10 cellular contexts compared by ENCODE assay signal in genomic region chr3:186569779-186570095, GRCh38. TPM values are rescaled to one million over a fixed set of nuclear protein-coding genes. Genes with fewer than 3 reads are reported as not detected.
DNase-seq lines count a peak whose midpoint lies in the region; ATAC-seq and TF ChIP-seq lines count a peak whose summit lies in the region.
"Had no signal": no experiment of that assay in that cellular context is flagged by ENCODE, and none has a peak within 500 bp of the region (broad histone marks: within the 10 kb centered on the region; RNA-seq: fewer than 3 reads in every experiment).

No MANE protein-coding gene starts in this region.

- peak overlapping the region; percentile 74 for H3K9ac ChIP-seq in neural progenitor cell

- no peaks in the 10 kb centered on the region for H3K27me3 ChIP-seq in neural progenitor cell

- no peaks in the 10 kb centered on the region for H3K9me3 Mint-ChIP-seq in CD14-positive monocyte
- H3K9me3 Mint-ChIP-seq in effector memory CD8-positive, alpha-beta T cell = no peaks in the 10 kb centered on the region
- H3K9me3 Mint-ChIP-seq in neural progenitor cell = no peaks in the 10 kb centered on the region

- ATAC-seq in effector memory CD8-positive, alpha-beta T cell (replicated peaks) = no peak

- intact Hi-C loops in CD14-positive monocyte (cut with micrococcal nuclease) = loop anchor here in 1 of 2 donors (10.0 kb wide), 1 partner anchor 215 kb away; the partner anchor contains the start of gene EIF4A2

- in situ Hi-C loops in KBM-7 (cut with MboI; ENCODE audit: low pct_unique_long_range_greater_than_20kb, low sequenced_read_pairs) = no loop called here

- H3F3A ChIP-seq in neural progenitor cell (ENCODE audit: low read depth) = peaks cover 14% of the 10 kb centered on the region

- peaks cover 57% of the 10 kb centered on the region for H3K79me2 ChIP-seq in neural progenitor cell (ENCODE audit: low read depth)

- H3K9me3 ChIP-seq in neural progenitor cell (ENCODE audit: low read depth) = no peaks in the 10 kb centered on the region

- H3K4me3 Mint-ChIP-seq in CD14-positive monocyte (peak overlapping the region; percentile 96 to 97), neural progenitor cell (peak overlapping the region; percentile 97)
- peak overlapping the region; percentile 90 to 96 for H3K4me3 Mint-ChIP-seq in effector memory CD8-positive, alpha-beta T cell

- H3K27me3 Mint-ChIP-seq in CD14-positive monocyte (ENCODE audit: low read depth in 3 of 3) (no peaks in the 10 kb centered on the region), neural progenitor cell (ENCODE audit: insufficient read depth, low read depth) (peaks cover 6% of the 10 kb centered on the region)
- H3K27me3 Mint-ChIP-seq in effector memory CD8-positive, alpha-beta T cell = no peaks in the 10 kb centered on the region

- H3K36me3 Mint-ChIP-seq in CD14-positive monocyte (peaks cover 20 to 26% of the 10 kb centered on the region in 2 donors), neural progenitor cell (no peaks in the 10 kb centered on the region)
- peaks cover 55% of the 10 kb centered on the region for H3K36me3 Mint-ChIP-seq in effector memory CD8-positive, alpha-beta T cell (ENCODE audit: insufficient read depth)

- H3K4me1 ChIP-seq in neural progenitor cell = peaks cover 6% of the 10 kb centered on the region

- no peak for TF ChIP-seq CTCF in CD14-positive monocyte (IDR thresholded peaks at IDR 0.05)
- no peak for TF ChIP-seq CTCF in neural progenitor cell (IDR thresholded peaks at IDR 0.05)

- peaks cover 7% of the 10 kb centered on the region for H3K36me3 ChIP-seq in neural progenitor cell

- H4K20me1 ChIP-seq in neural progenitor cell (ENCODE audit: low read depth) = no peaks in the 10 kb centered on the region

- DNase-seq in CD14-positive monocyte (ENCODE audit: low spot score) = no peak
- DNase-seq in NCI-H69 (lab: John Stamatoyannopoulos, UW) = peak; percentile 32
- DNase-seq in effector memory CD8-positive, alpha-beta T cell = no peak
- DNase-seq in neural progenitor cell (ENCODE audit: low spot score) = no peak
- no peak for DNase-seq in HuH-7.5 (ENCODE audit: low spot score)
- DNase-seq in NK-92 treated with Interleukin-12 subunit alpha and Interleukin-12 subunit beta, amount 100 ng/mL, for 24 hours (lab: John Stamatoyannopoulos, UW) = no peak
- no peak for DNase-seq in KBM-7
- DNase-seq in GM19238 (ENCODE audit: insufficient read length, low spot score) = no peak

- H3K27ac Mint-ChIP-seq in CD14-positive monocyte (peak overlapping the region; percentile 92 to 99 (median 97)), neural progenitor cell (no peak overlapping the region)
- peak overlapping the region; percentile 98 to 99 for H3K27ac Mint-ChIP-seq in effector memory CD8-positive, alpha-beta T cell

- no peak overlapping the region for H3K27ac ChIP-seq in neural progenitor cell

- peak overlapping the region; percentile 78 for H3K4me3 ChIP-seq in neural progenitor cell

- H3K4me1 Mint-ChIP-seq in CD14-positive monocyte (peaks cover 35% of the 10 kb centered on the region), neural progenitor cell (peaks cover 32% of the 10 kb centered on the region)
- H3K4me1 Mint-ChIP-seq in effector memory CD8-positive, alpha-beta T cell (ENCODE audit: low read depth in 2 of 2) = peaks cover 24 to 42% of the 10 kb centered on the region in 2 donors

- H3K4me2 ChIP-seq in neural progenitor cell = peak overlapping the region; percentile 80

- no peak overlapping the region for H2AFZ ChIP-seq in neural progenitor cell (replicated peaks)

RNA-seq across cellular contexts. Expression of gene DNAJB11, which starts 0.8 kb away (rescaled TPM):
- 10 to 100 TPM; 44.6 to 45.8 TPM for polyA plus RNA-seq in CD14-positive monocyte
- total RNA-seq in neural progenitor cell (ENCODE audit: low replicate concordance) = 52.7 and 73.0 TPM in 2 replicates

RNA-seq across cellular contexts. Expression of gene TBCCD1, which starts 2.6 kb away (rescaled TPM):
- polyA plus RNA-seq in CD14-positive monocyte = 1 to 10 TPM; 9.2 to 9.6 TPM
- total RNA-seq in neural progenitor cell (ENCODE audit: low replicate concordance) = 16.8 and 21.1 TPM in 2 replicates

RNA-seq across cellular contexts. Expression of gene CRYGS, which starts 25.6 kb away (rescaled TPM):
- polyA plus RNA-seq in CD14-positive monocyte = under 1 TPM in 1 of 2 donors, not detected in 1; 0.25 TPM
- total RNA-seq in neural progenitor cell (ENCODE audit: low replicate concordance) = 1.1 and 1.4 TPM in 2 replicates

RNA-seq across cellular contexts. Expression of gene AHSG, which starts 43.1 kb away (rescaled TPM):
- polyA plus RNA-seq in CD14-positive monocyte = not detected
- not detected in 2 replicates for total RNA-seq in neural progenitor cell (ENCODE audit: low replicate concordance)
- total RNA-seq: lung microvascular endothelial cell, SK-MEL-5 had no signal
